16 cellular contexts compared by ENCODE assay signal in genomic region chr4:111842336-111842735, GRCh38.
A peak's percentile ranks its signal among the peaks of the same experiment; 100 is the strongest.
DNase-seq lines count a peak whose midpoint lies in the region; ATAC-seq and TF ChIP-seq lines count a peak whose summit lies in the region.
"Had no signal": no experiment of that assay in that cellular context is flagged by ENCODE, and none has a peak within 500 bp of the region (broad histone marks: within the 10 kb centered on the region; RNA-seq: fewer than 3 reads in every experiment).

No MANE protein-coding gene starts in this region.

- in situ Hi-C loops in GM23248 (cut with MboI), result no loop called here

- H3K36me3 ChIP-seq in GM23248 (ENCODE audit: low read depth), result no peaks in the 10 kb centered on the region

- 46 to 51% methylated on average over 3 of the region's 3 CpGs for WGBS in GM23248 (ENCODE audit: low coverage in 1 of 2, low lambda C conversion rate in 2 of 2, missing lambda C conversion rate in 2 of 2), 2 experiments

- H3K4me3 Mint-ChIP-seq in natural killer cell, result no peak overlapping the region
- no peak overlapping the region for H3K4me3 Mint-ChIP-seq in naive thymus-derived CD8-positive, alpha-beta T cell
- H3K4me3 Mint-ChIP-seq: B cell; CD4-positive, alpha-beta T cell; H9 had no signal

- no peaks in the 10 kb centered on the region for H4K20me1 ChIP-seq in GM23248 (ENCODE audit: insufficient read depth)

- intact Hi-C loops in natural killer cell (cut with micrococcal nuclease), result no loop called here

- no peaks in the 10 kb centered on the region for H3K4me1 Mint-ChIP-seq in natural killer cell
- H3K4me1 Mint-ChIP-seq in naive thymus-derived CD8-positive, alpha-beta T cell, result no peaks in the 10 kb centered on the region
- H3K4me1 Mint-ChIP-seq: B cell had no signal

- no peaks in the 10 kb centered on the region for H3K9me3 ChIP-seq in GM23248 (ENCODE audit: low read depth)

- DNase-seq in GM23248 (peak; percentile 40), amniotic epithelial cell (ENCODE audit: low read depth) (peak; percentile 89), fibroblast of pulmonary artery (ENCODE audit: low read depth) (peak; percentile 7), skeletal muscle cell (ENCODE audit: low read depth) (peak; percentile 6), natural killer cell (no peak)
- no peak for DNase-seq in naive thymus-derived CD8-positive, alpha-beta T cell
- DNase-seq: ACHN; C1 segment of cervical spinal cord; Calu3; CD4-positive, alpha-beta T cell; DMS 273 treated with DMSO at 0.1 percent for 48 hours; GOT3; H9; IMR-90 had no signal

- no peak overlapping the region for H3K27ac ChIP-seq in GM23248

- no peaks in the 10 kb centered on the region for H3K79me2 ChIP-seq in GM23248 (ENCODE audit: insufficient read depth)

- peaks cover 0 to 11% of the 10 kb centered on the region in 2 donors for H3K9me3 Mint-ChIP-seq in natural killer cell
- H3K9me3 Mint-ChIP-seq in naive thymus-derived CD8-positive, alpha-beta T cell, result peaks cover 0 to 15% (median 2%) of the 10 kb centered on the region in 9 donors

- no peaks in the 10 kb centered on the region for H3K9me2 ChIP-seq in GM23248 (ENCODE audit: insufficient read depth)

- no peaks in the 10 kb centered on the region for H3K27me3 ChIP-seq in GM23248 (replicated peaks; ENCODE audit: insufficient read depth)

- no peak for TF ChIP-seq CTCF in fibroblast of pulmonary artery (IDR thresholded peaks at IDR 0.05; ENCODE audit: low read length, missing control alignments)
- TF ChIP-seq CTCF in natural killer cell (IDR thresholded peaks at IDR 0.05), result no peak

- no peak overlapping the region for H3K4me2 ChIP-seq in GM23248 (ENCODE audit: unreplicated experiment)

- H3F3A ChIP-seq in GM23248 (ENCODE audit: insufficient read depth), result no peaks in the 10 kb centered on the region

- ATAC-seq in natural killer cell, result no peak
- ATAC-seq in GM18520 (IDR thresholded peaks at IDR 0.05; ENCODE audit: unreplicated experiment), result no peak
- ATAC-seq in naive thymus-derived CD8-positive, alpha-beta T cell, result no peak

- H3K9ac ChIP-seq in GM23248, result no peak overlapping the region

- H3K4me1 ChIP-seq in GM23248 (ENCODE audit: insufficient read depth), result peaks cover 9% of the 10 kb centered on the region

- H3K27me3 Mint-ChIP-seq in natural killer cell (ENCODE audit: low read depth in 2 of 2), result no peaks in the 10 kb centered on the region
- peaks cover 0 to 3% (median 0%) of the 10 kb centered on the region in 5 donors for H3K27me3 Mint-ChIP-seq in naive thymus-derived CD8-positive, alpha-beta T cell
- H3K27me3 Mint-ChIP-seq: CD4-positive, alpha-beta T cell had no signal

- H3K36me3 Mint-ChIP-seq in natural killer cell, result no peaks in the 10 kb centered on the region
- H3K36me3 Mint-ChIP-seq in naive thymus-derived CD8-positive, alpha-beta T cell, result no peaks in the 10 kb centered on the region

- POLR2A ChIA-PET in naive thymus-derived CD8-positive, alpha-beta T cell (lab: Charles Lee), result no interaction called here

- H3K4me3 ChIP-seq in GM23248 (no peak overlapping the region), fibroblast of pulmonary artery (replicated peaks; ENCODE audit: low read depth, low read length) (no peak overlapping the region), skeletal muscle cell (ENCODE audit: low read depth, low read length) (no peak overlapping the region)

- H2AFZ ChIP-seq in GM23248, result no peak overlapping the region

- no peak overlapping the region for H3K27ac Mint-ChIP-seq in natural killer cell
- H3K27ac Mint-ChIP-seq in naive thymus-derived CD8-positive, alpha-beta T cell, result no peak overlapping the region
- H3K27ac Mint-ChIP-seq: B cell; CD4-positive, alpha-beta T cell; H9 had no signal

Comparison
In these comparisons a context has a peak if more than half of its experiments do, and no peak if none do; other contexts are left out.
1. DNase-seq: peak in GM23248 (single experiment), amniotic epithelial cell (single experiment), fibroblast of pulmonary artery (single experiment) and skeletal muscle cell (single experiment); none in natural killer cell (single experiment) and naive thymus-derived CD8-positive, alpha-beta T cell (0 of 10).